In the genomic region with DNA sequence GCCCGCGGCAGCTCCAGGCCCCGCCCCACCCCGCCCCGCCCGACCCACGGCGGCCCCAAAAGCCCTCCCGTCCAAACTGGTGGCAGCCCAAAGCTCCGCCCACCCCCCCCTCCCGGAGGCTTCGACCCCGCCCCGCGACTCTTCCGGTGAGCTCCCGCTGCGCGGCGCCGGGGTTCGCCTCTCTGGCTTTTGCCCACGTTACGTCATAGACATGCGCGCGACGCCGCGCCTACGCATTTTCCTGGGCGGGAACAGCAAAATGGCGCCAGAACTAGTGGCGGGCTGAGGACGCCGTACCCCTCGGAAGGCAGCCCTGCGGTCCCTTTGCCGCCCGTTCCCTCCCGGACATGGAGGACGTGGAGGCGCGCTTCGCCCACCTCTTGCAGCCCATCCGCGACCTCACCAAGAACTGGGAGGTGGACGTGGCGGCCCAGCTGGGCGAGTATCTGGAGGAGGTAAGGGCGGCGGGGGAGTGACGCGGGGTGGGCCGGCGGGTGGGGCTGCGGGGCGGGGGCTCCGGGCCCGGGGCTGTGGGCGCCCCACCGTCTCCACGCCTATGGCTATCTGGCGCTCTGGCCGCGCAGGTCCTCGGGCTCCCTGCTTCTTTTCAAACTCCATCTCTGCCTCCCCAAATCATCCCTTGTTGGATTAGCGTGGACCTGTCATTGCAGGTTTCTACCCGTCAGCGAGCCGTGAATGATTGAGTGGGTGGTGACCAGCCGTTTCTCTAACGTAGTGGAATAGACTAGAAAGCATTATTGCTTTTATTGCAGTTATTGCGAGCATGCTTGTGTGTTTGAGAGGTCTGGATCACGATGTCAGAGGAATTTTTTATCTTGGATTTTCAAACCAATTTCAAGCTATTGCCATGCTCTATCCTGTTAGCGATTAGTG, we compare ENCODE assay signal across 1 cellular context.
A peak's percentile ranks its signal among the peaks of the same experiment; 100 is the strongest.
TF ChIP-seq lines count a peak whose summit lies in the region.

Gene NCAPH2 (plus strand): TSS at position 234 of the 894 bp plus-strand sequence. CDS start 114 bp downstream, at position 348.

TF ChIP-seq in HEK293, 187 proteins besides CTCF, POLR2A, EP300 and RAD21 (continued from another document and continues in another):
- TF ChIP-seq KLF17 (tag by site-specific recombination; IDR thresholded peaks at IDR 0.05) (peak; percentile 99), ZNF311 (tag by site-specific recombination; IDR thresholded peaks at IDR 0.05; ENCODE audit: borderline replicate concordance) (no peak), ZNF791 (tag by site-specific recombination; IDR thresholded peaks at IDR 0.05) (no peak), ZNF157 (tag by site-specific recombination; IDR thresholded peaks at IDR 0.05) (no peak), ZNF660 (tag by site-specific recombination; IDR thresholded peaks at IDR 0.05) (peak; percentile 77; the same call in 1 of the 2 replicates), ZNF184 (tag by site-specific recombination; IDR thresholded peaks at IDR 0.05) (no peak), ZNF501 (tag by site-specific recombination; IDR thresholded peaks at IDR 0.05) (peak; percentile 86), ZBTB8A (tag by site-specific recombination; IDR thresholded peaks at IDR 0.05) (peak; percentile 98), ZNF426 (tag by site-specific recombination; IDR thresholded peaks at IDR 0.05) (no peak), ZNF785 (tag by site-specific recombination; IDR thresholded peaks at IDR 0.05) (no peak), KLF8 (tag by site-specific recombination; IDR thresholded peaks at IDR 0.05) (peak; percentile 100), ZBTB21 (tag by site-specific recombination; IDR thresholded peaks at IDR 0.05) (peak; percentile 98), ZNF664 (tag by site-specific recombination; IDR thresholded peaks at IDR 0.05) (no peak), ZNF335 (tag by site-specific recombination; conservative IDR thresholded peaks at IDR 0.05) (peak; percentile 72), GLI4 (tag by site-specific recombination; IDR thresholded peaks at IDR 0.05) (no peak; the same call in 1 of the 2 replicates), ZNF776 (tag by site-specific recombination; IDR thresholded peaks at IDR 0.05; ENCODE audit: borderline replicate concordance) (no peak), ZFP37 (tag by site-specific recombination; IDR thresholded peaks at IDR 0.05) (no peak), YY2 (tag by site-specific recombination; IDR thresholded peaks at IDR 0.05) (peak; percentile 94), ZNF658 (tag by site-specific recombination; IDR thresholded peaks at IDR 0.05) (no peak), ZNF239 (tag by site-specific recombination; IDR thresholded peaks at IDR 0.05) (0 out of 2 replicates have a peak, but pooled peaks have one; percentile 60), ZNF140 (tag by site-specific recombination; IDR thresholded peaks at IDR 0.05) (no peak), ZBTB44 (tag by site-specific recombination; IDR thresholded peaks at IDR 0.05) (no peak), ZNF561 (tag by site-specific recombination; IDR thresholded peaks at IDR 0.05; ENCODE audit: borderline replicate concordance) (0 out of 2 replicates have a peak, but pooled peaks have one; percentile 34), ZNF654 (tag by site-specific recombination; IDR thresholded peaks at IDR 0.05; ENCODE audit: low read depth) (no peak), ZXDB (tag by site-specific recombination; IDR thresholded peaks at IDR 0.05) (peak; percentile 93), ZNF670 (tag by site-specific recombination; IDR thresholded peaks at IDR 0.05; ENCODE audit: low read depth) (no peak), REST (tag by site-specific recombination; IDR thresholded peaks at IDR 0.05) (no peak), ZNF513 (tag by site-specific recombination; IDR thresholded peaks at IDR 0.05) (no peak), RBAK (tag by site-specific recombination; IDR thresholded peaks at IDR 0.05) (no peak), ZNF37A (tag by site-specific recombination; IDR thresholded peaks at IDR 0.05) (no peak), GLIS2 (tag by site-specific recombination; IDR thresholded peaks at IDR 0.05) (peak; percentile 88), ZIC2 (tag by site-specific recombination; IDR thresholded peaks at IDR 0.05) (peak; percentile 64; the same call in 1 of the 2 replicates), ZNF48 (tag by site-specific recombination; IDR thresholded peaks at IDR 0.05) (no peak), ZBTB7A (tag by site-specific recombination; IDR thresholded peaks at IDR 0.05; ENCODE audit: low read depth) (peak; percentile 66; the same call in 1 of the 2 replicates), SCRT2 (tag by site-specific recombination; IDR thresholded peaks at IDR 0.05) (0 out of 2 replicates have a peak, but pooled peaks have one; percentile 10), ZNF132 (tag by site-specific recombination; IDR thresholded peaks at IDR 0.05; ENCODE audit: borderline replicate concordance) (no peak), ZNF292 (tag by site-specific recombination; IDR thresholded peaks at IDR 0.05; ENCODE audit: borderline replicate concordance, low read depth) (no peak), ZBTB20 (tag by site-specific recombination; IDR thresholded peaks at IDR 0.05) (peak; percentile 82)
- TF ChIP-seq, protein P1, sequence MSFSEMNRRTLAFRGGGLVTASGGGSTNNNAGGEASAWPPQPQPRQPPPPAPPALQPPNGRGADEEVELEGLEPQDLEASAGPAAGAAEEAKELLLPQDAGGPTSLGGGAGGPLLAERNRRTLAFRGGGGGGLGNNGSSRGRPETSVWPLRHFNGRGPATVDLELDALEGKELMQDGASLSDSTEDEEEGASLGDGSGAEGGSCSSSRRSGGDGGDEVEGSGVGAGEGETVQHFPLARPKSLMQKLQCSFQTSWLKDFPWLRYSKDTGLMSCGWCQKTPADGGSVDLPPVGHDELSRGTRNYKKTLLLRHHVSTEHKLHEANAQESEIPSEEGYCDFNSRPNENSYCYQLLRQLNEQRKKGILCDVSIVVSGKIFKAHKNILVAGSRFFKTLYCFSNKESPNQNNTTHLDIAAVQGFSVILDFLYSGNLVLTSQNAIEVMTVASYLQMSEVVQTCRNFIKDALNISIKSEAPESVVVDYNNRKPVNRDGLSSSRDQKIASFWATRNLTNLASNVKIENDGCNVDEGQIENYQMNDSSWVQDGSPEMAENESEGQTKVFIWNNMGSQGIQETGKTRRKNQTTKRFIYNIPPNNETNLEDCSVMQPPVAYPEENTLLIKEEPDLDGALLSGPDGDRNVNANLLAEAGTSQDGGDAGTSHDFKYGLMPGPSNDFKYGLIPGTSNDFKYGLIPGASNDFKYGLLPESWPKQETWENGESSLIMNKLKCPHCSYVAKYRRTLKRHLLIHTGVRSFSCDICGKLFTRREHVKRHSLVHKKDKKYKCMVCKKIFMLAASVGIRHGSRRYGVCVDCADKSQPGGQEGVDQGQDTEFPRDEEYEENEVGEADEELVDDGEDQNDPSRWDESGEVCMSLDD (tag by site-specific recombination; IDR thresholded peaks at IDR 0.05): peak; percentile 95
- TF ChIP-seq, protein P2, sequence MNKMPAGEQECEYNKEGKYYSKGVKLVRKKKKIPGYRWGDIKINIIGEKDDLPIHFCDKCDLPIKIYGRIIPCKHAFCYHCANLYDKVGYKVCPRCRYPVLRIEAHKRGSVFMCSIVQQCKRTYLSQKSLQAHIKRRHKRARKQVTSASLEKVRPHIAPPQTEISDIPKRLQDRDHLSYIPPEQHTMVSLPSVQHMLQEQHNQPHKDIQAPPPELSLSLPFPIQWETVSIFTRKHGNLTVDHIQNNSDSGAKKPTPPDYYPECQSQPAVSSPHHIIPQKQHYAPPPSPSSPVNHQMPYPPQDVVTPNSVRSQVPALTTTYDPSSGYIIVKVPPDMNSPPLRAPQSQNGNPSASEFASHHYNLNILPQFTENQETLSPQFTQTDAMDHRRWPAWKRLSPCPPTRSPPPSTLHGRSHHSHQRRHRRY (tag by site-specific recombination; IDR thresholded peaks at IDR 0.05): no peak
- TF ChIP-seq, protein P3, sequence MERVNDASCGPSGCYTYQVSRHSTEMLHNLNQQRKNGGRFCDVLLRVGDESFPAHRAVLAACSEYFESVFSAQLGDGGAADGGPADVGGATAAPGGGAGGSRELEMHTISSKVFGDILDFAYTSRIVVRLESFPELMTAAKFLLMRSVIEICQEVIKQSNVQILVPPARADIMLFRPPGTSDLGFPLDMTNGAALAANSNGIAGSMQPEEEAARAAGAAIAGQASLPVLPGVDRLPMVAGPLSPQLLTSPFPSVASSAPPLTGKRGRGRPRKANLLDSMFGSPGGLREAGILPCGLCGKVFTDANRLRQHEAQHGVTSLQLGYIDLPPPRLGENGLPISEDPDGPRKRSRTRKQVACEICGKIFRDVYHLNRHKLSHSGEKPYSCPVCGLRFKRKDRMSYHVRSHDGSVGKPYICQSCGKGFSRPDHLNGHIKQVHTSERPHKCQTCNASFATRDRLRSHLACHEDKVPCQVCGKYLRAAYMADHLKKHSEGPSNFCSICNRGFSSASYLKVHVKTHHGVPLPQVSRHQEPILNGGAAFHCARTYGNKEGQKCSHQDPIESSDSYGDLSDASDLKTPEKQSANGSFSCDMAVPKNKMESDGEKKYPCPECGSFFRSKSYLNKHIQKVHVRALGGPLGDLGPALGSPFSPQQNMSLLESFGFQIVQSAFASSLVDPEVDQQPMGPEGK (tag by site-specific recombination; IDR thresholded peaks at IDR 0.05): peak; percentile 86
- TF ChIP-seq, protein P4, sequence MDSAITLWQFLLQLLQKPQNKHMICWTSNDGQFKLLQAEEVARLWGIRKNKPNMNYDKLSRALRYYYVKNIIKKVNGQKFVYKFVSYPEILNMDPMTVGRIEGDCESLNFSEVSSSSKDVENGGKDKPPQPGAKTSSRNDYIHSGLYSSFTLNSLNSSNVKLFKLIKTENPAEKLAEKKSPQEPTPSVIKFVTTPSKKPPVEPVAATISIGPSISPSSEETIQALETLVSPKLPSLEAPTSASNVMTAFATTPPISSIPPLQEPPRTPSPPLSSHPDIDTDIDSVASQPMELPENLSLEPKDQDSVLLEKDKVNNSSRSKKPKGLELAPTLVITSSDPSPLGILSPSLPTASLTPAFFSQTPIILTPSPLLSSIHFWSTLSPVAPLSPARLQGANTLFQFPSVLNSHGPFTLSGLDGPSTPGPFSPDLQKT (IDR thresholded peaks at IDR 0.05; ENCODE audit: borderline replicate concordance, low read depth, low read length): no peak
- TF ChIP-seq, protein P5, sequence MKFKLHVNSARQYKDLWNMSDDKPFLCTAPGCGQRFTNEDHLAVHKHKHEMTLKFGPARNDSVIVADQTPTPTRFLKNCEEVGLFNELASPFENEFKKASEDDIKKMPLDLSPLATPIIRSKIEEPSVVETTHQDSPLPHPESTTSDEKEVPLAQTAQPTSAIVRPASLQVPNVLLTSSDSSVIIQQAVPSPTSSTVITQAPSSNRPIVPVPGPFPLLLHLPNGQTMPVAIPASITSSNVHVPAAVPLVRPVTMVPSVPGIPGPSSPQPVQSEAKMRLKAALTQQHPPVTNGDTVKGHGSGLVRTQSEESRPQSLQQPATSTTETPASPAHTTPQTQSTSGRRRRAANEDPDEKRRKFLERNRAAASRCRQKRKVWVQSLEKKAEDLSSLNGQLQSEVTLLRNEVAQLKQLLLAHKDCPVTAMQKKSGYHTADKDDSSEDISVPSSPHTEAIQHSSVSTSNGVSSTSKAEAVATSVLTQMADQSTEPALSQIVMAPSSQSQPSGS (tag by site-specific recombination; IDR thresholded peaks at IDR 0.05; ENCODE audit: low read depth): peak; percentile 96
